Comparison of ENCODE assay signal across 10 cellular contexts in genomic region chr18:31241900-31242409, GRCh38.
DNase-seq lines count a peak whose midpoint lies in the region; ATAC-seq and TF ChIP-seq lines count a peak whose summit lies in the region.
"Had no signal": no experiment of that assay in that cellular context is flagged by ENCODE, and none has a peak within 500 bp of the region (broad histone marks: within the 10 kb centered on the region; RNA-seq: fewer than 3 reads in every experiment).

No MANE protein-coding gene starts in this region.

- no peaks in the 10 kb centered on the region for H3K9me2 ChIP-seq in PC-3 (replicated peaks; ENCODE audit: low read length)

- H3K4me3 ChIP-seq in left ventricle myocardium inferior (no peak overlapping the region), right cardiac atrium (ENCODE audit: low read length) (no peak overlapping the region), PC-3 (ENCODE audit: low read length) (peak overlapping the region; percentile 44; the same call in 1 of the 2 replicates)

- no peaks in the 10 kb centered on the region for H4K20me1 ChIP-seq in PC-3 (ENCODE audit: low read length)

- TF ChIP-seq CTCF in left ventricle myocardium inferior (IDR thresholded peaks at IDR 0.05; ENCODE audit: borderline replicate concordance) (peak; percentile 45), PC-3 (conservative IDR thresholded peaks at IDR 0.05; ENCODE audit: low read depth, low read length) (peak; percentile 64; the same call in 1 of the 2 replicates)

- H3K27me3 ChIP-seq in left ventricle myocardium inferior (ENCODE audit: low read depth), result no peaks in the 10 kb centered on the region
- H3K27me3 ChIP-seq in right cardiac atrium (ENCODE audit: control insufficient read depth, insufficient read depth), result no peaks in the 10 kb centered on the region
- no peaks in the 10 kb centered on the region for H3K27me3 ChIP-seq in PC-3 (ENCODE audit: low read length)

- H3K79me2 ChIP-seq in PC-3 (ENCODE audit: low read length), result no peaks in the 10 kb centered on the region

- DNase-seq in left ventricle myocardium inferior (no peak), right cardiac atrium (no peak), PC-3 (peak; percentile 85), iPS DF 19.7 (ENCODE audit: low read depth, low spot score) (peak; percentile 23), NCI-H2029 (lab: John Stamatoyannopoulos, UW) (no peak), epidermal melanocyte (ENCODE audit: insufficient read length, low spot score) (no peak)
- no peak for DNase-seq in activated effector memory CD4-positive, alpha-beta T cell treated with anti-CD3 and anti-CD28 coated beads, Interleukin-2, amount 50 U/mL, for 16 hours
- DNase-seq: AML-193, anterior cingulate cortex had no signal

- ATAC-seq in right cardiac atrium (no peak), PC-3 (peak; percentile 93), HG03521 (IDR thresholded peaks at IDR 0.05; ENCODE audit: unreplicated experiment) (no peak)

- no peaks in the 10 kb centered on the region for H3K36me3 ChIP-seq in left ventricle myocardium inferior
- no peaks in the 10 kb centered on the region for H3K36me3 ChIP-seq in PC-3 (ENCODE audit: low read depth, low read length)

- 67% methylated on average over 2 of the region's 2 CpGs for WGBS in right cardiac atrium

- POLR2A ChIA-PET in PC-3 (lab: Charles Lee; ENCODE audit: unreplicated experiment), result no interaction called here

- peak overlapping the region; percentile 71 for H3K4me2 ChIP-seq in PC-3 (ENCODE audit: low read length)

- H3K9ac ChIP-seq in PC-3 (ENCODE audit: low read length), result peak overlapping the region; percentile 63; the same call in 1 of the 2 replicates

- peaks cover 51% of the 10 kb centered on the region for H3K4me1 ChIP-seq in left ventricle myocardium inferior
- peaks cover 4% of the 10 kb centered on the region for H3K4me1 ChIP-seq in right cardiac atrium (ENCODE audit: control insufficient read depth, insufficient read depth, low read length)
- H3K4me1 ChIP-seq in PC-3 (ENCODE audit: insufficient read depth, low read length), result peaks cover 35% of the 10 kb centered on the region

- no peaks in the 10 kb centered on the region for H3F3A ChIP-seq in PC-3 (ENCODE audit: low read length, unreplicated experiment)

- H3K9me3 ChIP-seq in left ventricle myocardium inferior (replicated peaks) (no peaks in the 10 kb centered on the region), right cardiac atrium (ENCODE audit: control insufficient read depth, low read length) (no peaks in the 10 kb centered on the region), PC-3 (ENCODE audit: low read length) (no peaks in the 10 kb centered on the region)

- no peak overlapping the region for H3K27ac ChIP-seq in left ventricle myocardium inferior (replicated peaks)
- no peak overlapping the region for H3K27ac ChIP-seq in right cardiac atrium (ENCODE audit: low read length)
- H3K27ac ChIP-seq in PC-3 (ENCODE audit: low read length), result peak overlapping the region; percentile 90

- CTCF ChIA-PET in PC-3 (lab: Charles Lee), result interaction anchor here (0.6 to 0.8 kb wide), 3 partner anchors 35 to 176 kb away, joined by 3 to 4 read pairs (median 4); no protein-coding TSS in a partner anchor

- H2AFZ ChIP-seq in PC-3 (ENCODE audit: low read length), result peak overlapping the region; percentile 34; the same call in 1 of the 2 replicates

- BruUV-seq in PC-3 (replicated peaks; lab: Mats Ljungman, UMichigan), result no TSS peak

- intact Hi-C loops in left ventricle myocardium inferior (cut with micrococcal nuclease), result no loop called here
- intact Hi-C loops in right cardiac atrium (cut with DNase I), result no loop called here
- intact Hi-C loops in PC-3 (cut with micrococcal nuclease), result loop anchor here (1.0 to 2.0 kb wide), 3 partner anchors 35 to 231 kb away; no protein-coding TSS in a partner anchor

Comparison
In these comparisons a context has a peak if more than half of its experiments do, and no peak if none do; other contexts are left out.
1. DNase-seq: peak in PC-3 (single experiment) and iPS DF 19.7 (single experiment); none in left ventricle myocardium inferior (single experiment), right cardiac atrium (0 of 3), NCI-H2029 (single experiment), activated effector memory CD4-positive, alpha-beta T cell treated with anti-CD3 and anti-CD28 coated beads, Interleukin-2, amount 50 U/mL, for 16 hours (single experiment) and epidermal melanocyte (single experiment).